In genomic region chr11:61958590-61958989, GRCh38 we compare ENCODE assay signal across 16 cellular contexts. TPM values are rescaled to one million over a fixed set of nuclear protein-coding genes. Genes with fewer than 3 reads are reported as not detected.
"Had no signal": no experiment of that assay in that cellular context is flagged by ENCODE, and none has a peak within 500 bp of the region (broad histone marks: within the 10 kb centered on the region; RNA-seq: fewer than 3 reads in every experiment).

No MANE protein-coding gene starts in this region.

- H3K27ac ChIP-seq: ascending aorta, parathyroid adenoma, transverse colon, vagina had no signal

- H3K4me3 Mint-ChIP-seq: activated CD4-positive, alpha-beta T cell treated with anti-CD3 and anti-CD28 coated beads, Interleukin-2, amount 10 ng/mL, durations not matched to agents 24 days and 14 days; activated naive CD4-positive, alpha-beta T cell treated with anti-CD3 and anti-CD28 coated beads, Interleukin-2, amount 10 ng/mL, durations not matched to agents 7 days and 5 days; stimulated activated memory B cell treated with anti-CD40 and anti-IgM and Interleukin-4, amounts not matched to agents 10 μg/mL and 1 μg/mL and 100 μg/mL, for 72 hours had no signal

- H3K9me3 ChIP-seq: ascending aorta, transverse colon, vagina had no signal

- H3K4me3 ChIP-seq: ascending aorta, transverse colon, vagina had no signal

- H3K36me3 Mint-ChIP-seq: naive B cell had no signal

- FAIRE-seq: bronchial epithelial cell, frontal cortex had no signal

- H3K27me3 Mint-ChIP-seq: stimulated activated memory B cell treated with anti-CD40 and anti-IgM and Interleukin-4, amounts not matched to agents 10 μg/mL and 1 μg/mL and 100 μg/mL, for 72 hours had no signal

- H3K27ac Mint-ChIP-seq: activated CD4-positive, alpha-beta T cell treated with anti-CD3 and anti-CD28 coated beads, Interleukin-2, amount 10 ng/mL, durations not matched to agents 24 days and 14 days; activated naive CD4-positive, alpha-beta T cell treated with anti-CD3 and anti-CD28 coated beads, Interleukin-2, amount 10 ng/mL, durations not matched to agents 7 days and 5 days; activated T-helper 2 cell treated with anti-CD3 and anti-CD28 coated beads, Interferon-gamma antibody, Interleukin-2, Interleukin-4, amounts not matched to agents 10 μg/mL and 5 μg/mL and 100 μg/mL, durations not matched to agents 14 hours and 24 hours and 36 hours; stimulated activated memory B cell treated with anti-CD40 and anti-IgM and Interleukin-4, amounts not matched to agents 10 μg/mL and 1 μg/mL and 100 μg/mL, for 72 hours had no signal

- DNase-seq: activated CD4-positive, alpha-beta T cell treated with anti-CD3 and anti-CD28 coated beads, Interleukin-2, amount 10 ng/mL, durations not matched to agents 24 days and 14 days; activated CD4-positive, CD25-positive, alpha-beta regulatory T cell; activated naive CD4-positive, alpha-beta T cell treated with anti-CD3 and anti-CD28 coated beads, Interleukin-2, amount 10 ng/mL, durations not matched to agents 7 days and 5 days; left cardiac atrium; naive B cell; stimulated activated CD4-positive, alpha-beta T cell treated with anti-CD3 and anti-CD28 coated beads, Interleukin-2, amount 100 ng/mL, for 48 hours; transverse colon had no signal

- H3K9me3 Mint-ChIP-seq: activated CD4-positive, alpha-beta T cell treated with anti-CD3 and anti-CD28 coated beads, Interleukin-2, amount 10 ng/mL, durations not matched to agents 24 days and 14 days; activated naive CD4-positive, alpha-beta T cell treated with anti-CD3 and anti-CD28 coated beads, Interleukin-2, amount 10 ng/mL, durations not matched to agents 7 days and 5 days; activated T-helper 2 cell treated with anti-CD3 and anti-CD28 coated beads, Interferon-gamma antibody, Interleukin-2, Interleukin-4, amounts not matched to agents 10 μg/mL and 5 μg/mL and 100 μg/mL, durations not matched to agents 14 hours and 24 hours and 36 hours; naive B cell; stimulated activated memory B cell treated with anti-CD40 and anti-IgM and Interleukin-4, amounts not matched to agents 10 μg/mL and 1 μg/mL and 100 μg/mL, for 72 hours had no signal

- ATAC-seq: left cardiac atrium; stimulated activated memory B cell treated with anti-CD40 and anti-IgM and Interleukin-4, amounts not matched to agents 10 μg/mL and 1 μg/mL and 100 μg/mL, for 72 hours had no signal

RNA-seq across cellular contexts. Expression of gene BEST1, which starts 8.4 kb away (rescaled TPM):
- total RNA-seq: activated CD4-positive, alpha-beta T cell treated with anti-CD3 and anti-CD28 coated beads, Interleukin-2, amount 10 ng/mL, durations not matched to agents 24 days and 14 days; activated CD8-positive, alpha-beta memory T cell treated with anti-CD3 and anti-CD28 coated beads for 36 hours; activated T-helper 2 cell treated with anti-CD3 and anti-CD28 coated beads, Interferon-gamma antibody, Interleukin-2, Interleukin-4, amounts not matched to agents 10 μg/mL and 5 μg/mL and 100 μg/mL, durations not matched to agents 14 hours and 24 hours and 36 hours had no signal

RNA-seq across cellular contexts. Expression of gene RAB3IL1, which starts 41.2 kb away (rescaled TPM):
- total RNA-seq: activated CD8-positive, alpha-beta memory T cell treated with anti-CD3 and anti-CD28 coated beads for 36 hours; activated T-helper 2 cell treated with anti-CD3 and anti-CD28 coated beads, Interferon-gamma antibody, Interleukin-2, Interleukin-4, amounts not matched to agents 10 μg/mL and 5 μg/mL and 100 μg/mL, durations not matched to agents 14 hours and 24 hours and 36 hours; mononuclear cell had no signal
